In genomic region chr22:24587948-24588347, GRCh38 we compare ENCODE assay signal across 23 cellular contexts. TPM values are rescaled to one million over a fixed set of nuclear protein-coding genes. Genes with fewer than 3 reads are reported as not detected.
"Had no signal": no experiment of that assay in that cellular context is flagged by ENCODE, and none has a peak within 500 bp of the region (broad histone marks: within the 10 kb centered on the region; RNA-seq: fewer than 3 reads in every experiment).

No MANE protein-coding gene starts in this region.

- H3K4me1 ChIP-seq: psoas muscle had no signal

- H3K27ac ChIP-seq: ascending aorta, lower lobe of right lung, psoas muscle, right atrium auricular region, suprapubic skin, WERI-Rb-1 had no signal

- H3K36me3 Mint-ChIP-seq: activated naive CD4-positive, alpha-beta T cell treated with anti-CD3 and anti-CD28 coated beads, Interleukin-2, amount 50 U/mL, for 72 hours; naive B cell; type B pancreatic cell had no signal

- H3K9me3 ChIP-seq: ascending aorta, lower lobe of right lung, psoas muscle, right atrium auricular region, suprapubic skin had no signal

- H3K27me3 ChIP-seq: ascending aorta, right atrium auricular region, suprapubic skin had no signal

- FAIRE-seq: endothelial cell of umbilical vein, kidney had no signal

- DNase-seq: activated CD4-positive, CD25-positive, alpha-beta regulatory T cell treated with anti-CD3 and anti-CD28 coated beads, Interleukin-2, amount 50 U/mL, for 72 hours; activated gamma-delta T cell treated with Interleukin-2 at 50 U/mL for 16 hours; activated T-cell treated with anti-CD3 and anti-CD28 coated beads, Interleukin-2, amount 50 U/mL, for 1 hour; dermis blood vessel endothelial cell; effector memory CD8-positive, alpha-beta T cell; lower lobe of right lung; naive B cell; psoas muscle; stimulated activated CD4-positive, alpha-beta T cell treated with anti-CD3 and anti-CD28 coated beads, Interleukin-1b, Interleukin-23, amount 100 ng/mL, for 48 hours; T-cell; WERI-Rb-1 had no signal

- H3K27ac Mint-ChIP-seq: activated naive CD4-positive, alpha-beta T cell treated with anti-CD3 and anti-CD28 coated beads, Interleukin-2, amount 50 U/mL, for 72 hours; effector memory CD8-positive, alpha-beta T cell; stimulated activated naive CD8-positive, alpha-beta T cell treated with anti-CD3 and anti-CD28 coated beads, Interleukin-15, Interleukin-2, amounts not matched to agents 100 ng/mL and 50 ng/mL, for 24 hours; T-cell; T-helper 2 cell treated with Interferon-gamma antibody and Interleukin-4, amounts not matched to agents 5 μg/mL and 100 μg/mL, for 36 hours; type B pancreatic cell had no signal

- H3K4me3 Mint-ChIP-seq: effector memory CD8-positive, alpha-beta T cell; naive B cell; neural crest cell; stimulated activated naive CD8-positive, alpha-beta T cell treated with anti-CD3 and anti-CD28 coated beads, Interleukin-15, Interleukin-2, amounts not matched to agents 100 ng/mL and 50 ng/mL, for 24 hours; T-cell; T-helper 2 cell treated with Interferon-gamma antibody and Interleukin-4, amounts not matched to agents 5 μg/mL and 100 μg/mL, for 36 hours; type B pancreatic cell had no signal

- ATAC-seq: activated naive CD4-positive, alpha-beta T cell treated with anti-CD3 and anti-CD28 coated beads, Interleukin-2, amount 50 U/mL, for 72 hours; effector memory CD8-positive, alpha-beta T cell; esophagus mucosa; left lobe of liver; lower lobe of right lung; psoas muscle; T-cell had no signal

- H3K9me3 Mint-ChIP-seq: activated naive CD4-positive, alpha-beta T cell treated with anti-CD3 and anti-CD28 coated beads, Interleukin-2, amount 50 U/mL, for 72 hours; effector memory CD8-positive, alpha-beta T cell; naive B cell; neural crest cell; stimulated activated naive CD8-positive, alpha-beta T cell treated with anti-CD3 and anti-CD28 coated beads, Interleukin-15, Interleukin-2, amounts not matched to agents 100 ng/mL and 50 ng/mL, for 24 hours; T-cell; T-helper 2 cell treated with Interferon-gamma antibody and Interleukin-4, amounts not matched to agents 5 μg/mL and 100 μg/mL, for 36 hours; type B pancreatic cell had no signal

- H3K4me3 ChIP-seq: ascending aorta, lower lobe of right lung, psoas muscle, right atrium auricular region, suprapubic skin had no signal

- H3K27me3 Mint-ChIP-seq: type B pancreatic cell had no signal

RNA-seq across cellular contexts. Expression of gene GGT1, which starts 15.0 kb away (rescaled TPM):
- total RNA-seq: ascending aorta had no signal
